ENCODE assay signal across 8 cellular contexts in genomic region chr16:4200000-4200780, GRCh38. TPM values are rescaled to one million over a fixed set of nuclear protein-coding genes. Genes with fewer than 3 reads are reported as not detected.
A peak's percentile ranks its signal among the peaks of the same experiment; 100 is the strongest.
DNase-seq lines count a peak whose midpoint lies in the region; ATAC-seq and TF ChIP-seq lines count a peak whose summit lies in the region.

No MANE protein-coding gene starts in this region.

- H3K9me3 Mint-ChIP-seq in activated T-cell treated with anti-CD3 and anti-CD28 coated beads, Interleukin-2, amount 50 U/mL, for 24 hours: no peaks in the 10 kb centered on the region
- H3K9me3 Mint-ChIP-seq in activated CD4-positive, alpha-beta T cell treated with anti-CD3 and anti-CD28 coated beads, Interleukin-2, amount 10 ng/mL, durations not matched to agents 7 days and 5 days: no peaks in the 10 kb centered on the region
- H3K9me3 Mint-ChIP-seq in neural crest cell: no peaks in the 10 kb centered on the region

- ATAC-seq in GM18870 (IDR thresholded peaks at IDR 0.05; ENCODE audit: unreplicated experiment): no peak
- ATAC-seq in GM18519 (IDR thresholded peaks at IDR 0.05; ENCODE audit: low FRiP score, unreplicated experiment): no peak

- H3K27ac Mint-ChIP-seq in activated T-cell treated with anti-CD3 and anti-CD28 coated beads, Interleukin-2, amount 50 U/mL, for 24 hours: no peak overlapping the region
- H3K27ac Mint-ChIP-seq in activated CD4-positive, alpha-beta T cell treated with anti-CD3 and anti-CD28 coated beads, Interleukin-2, amount 10 ng/mL, durations not matched to agents 7 days and 5 days: no peak overlapping the region
- no peak overlapping the region for H3K27ac Mint-ChIP-seq in neural crest cell (ENCODE audit: unreplicated experiment)

- no peaks in the 10 kb centered on the region for H3K9me3 ChIP-seq in fibroblast of lung (ENCODE audit: control insufficient read depth, insufficient read depth, low read depth, low read length)

- no peak overlapping the region for H3K4me2 ChIP-seq in fibroblast of lung (ENCODE audit: extremely low read depth, insufficient read depth, low read length)

- peak overlapping the region; percentile 86 for H2AFZ ChIP-seq in fibroblast of lung (ENCODE audit: low read length)

- H3K36me3 Mint-ChIP-seq in activated T-cell treated with anti-CD3 and anti-CD28 coated beads, Interleukin-2, amount 50 U/mL, for 24 hours (ENCODE audit: low read depth): no peaks in the 10 kb centered on the region
- no peaks in the 10 kb centered on the region for H3K36me3 Mint-ChIP-seq in activated CD4-positive, alpha-beta T cell treated with anti-CD3 and anti-CD28 coated beads, Interleukin-2, amount 10 ng/mL, durations not matched to agents 7 days and 5 days (ENCODE audit: low read depth)
- no peaks in the 10 kb centered on the region for H3K36me3 Mint-ChIP-seq in neural crest cell (ENCODE audit: low read depth)

- H3K4me3 ChIP-seq in fibroblast of lung (replicated peaks in 1 of 4; ENCODE audit: control extremely low read depth in 1 of 4, insufficient read depth in 1 of 4, low read depth in 3 of 4, low read length in 4 of 4): no peak overlapping the region

- no peaks in the 10 kb centered on the region for H3K79me2 ChIP-seq in fibroblast of lung (ENCODE audit: control insufficient read depth, insufficient read depth, low read length)

- no peaks in the 10 kb centered on the region for H3K36me3 ChIP-seq in fibroblast of lung (ENCODE audit: control insufficient read depth, insufficient read depth, low read length)

- no peaks in the 10 kb centered on the region for H3K27me3 ChIP-seq in fibroblast of lung (ENCODE audit: control insufficient read depth, insufficient read depth, low read length)

- H4K20me1 ChIP-seq in fibroblast of lung (ENCODE audit: control insufficient read depth, extremely low read depth, insufficient read depth, low read length): no peaks in the 10 kb centered on the region

- POLR2A ChIA-PET in activated CD4-positive, alpha-beta T cell treated with anti-CD3 and anti-CD28 coated beads, Interleukin-2, amount 10 ng/mL, durations not matched to agents 7 days and 5 days (lab: Charles Lee): no interaction called here

- peaks cover 4% of the 10 kb centered on the region for H3K27me3 Mint-ChIP-seq in activated T-cell treated with anti-CD3 and anti-CD28 coated beads, Interleukin-2, amount 50 U/mL, for 24 hours
- peaks cover 2% of the 10 kb centered on the region for H3K27me3 Mint-ChIP-seq in activated CD4-positive, alpha-beta T cell treated with anti-CD3 and anti-CD28 coated beads, Interleukin-2, amount 10 ng/mL, durations not matched to agents 7 days and 5 days
- H3K27me3 Mint-ChIP-seq in neural crest cell (ENCODE audit: low read depth): no peaks in the 10 kb centered on the region

- no peak overlapping the region for H3K9ac ChIP-seq in fibroblast of lung (ENCODE audit: insufficient read depth, low read length)

- CTCF ChIA-PET in activated CD4-positive, alpha-beta T cell treated with anti-CD3 and anti-CD28 coated beads, Interleukin-2, amount 10 ng/mL, durations not matched to agents 7 days and 5 days (lab: Charles Lee): interaction anchor here (1.0 to 1.1 kb wide), 3 partner anchors 13 to 54 kb away, joined by 3 to 4 read pairs (median 3); no protein-coding TSS in a partner anchor

- DNase-seq in activated T-cell treated with anti-CD3 and anti-CD28 coated beads for 1 hour (ENCODE audit: low read depth) (peak; percentile 5), NCI-H1436 (lab: John Stamatoyannopoulos, UW) (peak; percentile 78), fibroblast of lung (ENCODE audit: low read depth in 2 of 2) (peak; percentile 40 to 64), neural crest cell (ENCODE audit: low read depth, low spot score) (peak; percentile 57)
- no peak for DNase-seq in activated T-cell treated with anti-CD3 and anti-CD28 coated beads, Interleukin-2, amount 50 U/mL, for 24 hours
- DNase-seq in activated CD4-positive, alpha-beta T cell treated with anti-CD3 and anti-CD28 coated beads, Interleukin-2, amount 10 ng/mL, durations not matched to agents 7 days and 5 days: peak; percentile 16

- H3K4me1 ChIP-seq in fibroblast of lung (ENCODE audit: control insufficient read depth, extremely low read depth, insufficient read depth, low read length): peaks cover 4% of the 10 kb centered on the region

- no peak overlapping the region for H3K27ac ChIP-seq in fibroblast of lung (ENCODE audit: insufficient read depth, low read length)

- TF ChIP-seq CTCF in fibroblast of lung (conservative IDR thresholded peaks at IDR 0.05 in 1 of 2, IDR thresholded peaks at IDR 0.05 in 1 of 2; ENCODE audit: low read depth in 1 of 2, low read length in 2 of 2) (peak; percentile 84 to 91), neural crest cell (conservative IDR thresholded peaks at IDR 0.05) (peak; percentile 68)

- H3K4me3 Mint-ChIP-seq in activated T-cell treated with anti-CD3 and anti-CD28 coated beads, Interleukin-2, amount 50 U/mL, for 24 hours: no peak overlapping the region
- H3K4me3 Mint-ChIP-seq in activated CD4-positive, alpha-beta T cell treated with anti-CD3 and anti-CD28 coated beads, Interleukin-2, amount 10 ng/mL, durations not matched to agents 7 days and 5 days: no peak overlapping the region
- no peak overlapping the region for H3K4me3 Mint-ChIP-seq in neural crest cell

- peaks cover 5% of the 10 kb centered on the region for H3K4me1 Mint-ChIP-seq in activated T-cell treated with anti-CD3 and anti-CD28 coated beads, Interleukin-2, amount 50 U/mL, for 24 hours (ENCODE audit: low read depth)
- H3K4me1 Mint-ChIP-seq in activated CD4-positive, alpha-beta T cell treated with anti-CD3 and anti-CD28 coated beads, Interleukin-2, amount 10 ng/mL, durations not matched to agents 7 days and 5 days: peaks cover 6% of the 10 kb centered on the region
- no peaks in the 10 kb centered on the region for H3K4me1 Mint-ChIP-seq in neural crest cell

RNA-seq across cellular contexts. Expression of gene SRL, which starts 41.7 kb away (rescaled TPM):
- not detected for total RNA-seq in activated CD4-positive, alpha-beta T cell treated with anti-CD3 and anti-CD28 coated beads, Interleukin-2, amount 10 ng/mL, durations not matched to agents 7 days and 5 days
- total RNA-seq in fibroblast of lung: under 0.01 and 0.17 TPM in 2 replicates
- 0.07 TPM in 2 replicates for polyA plus RNA-seq in fibroblast of lung
- 0.03 and 0.06 TPM in 2 replicates for polyA plus RNA-seq in fibroblast of lung (2012)
- polyA minus RNA-seq in fibroblast of lung (ENCODE audit: low replicate concordance): not detected in 2 replicates
- total RNA-seq in neural crest cell: 0.32 and 0.40 TPM in 2 replicates
